Comparison of ENCODE assay signal across 11 cellular contexts in the genomic region with DNA sequence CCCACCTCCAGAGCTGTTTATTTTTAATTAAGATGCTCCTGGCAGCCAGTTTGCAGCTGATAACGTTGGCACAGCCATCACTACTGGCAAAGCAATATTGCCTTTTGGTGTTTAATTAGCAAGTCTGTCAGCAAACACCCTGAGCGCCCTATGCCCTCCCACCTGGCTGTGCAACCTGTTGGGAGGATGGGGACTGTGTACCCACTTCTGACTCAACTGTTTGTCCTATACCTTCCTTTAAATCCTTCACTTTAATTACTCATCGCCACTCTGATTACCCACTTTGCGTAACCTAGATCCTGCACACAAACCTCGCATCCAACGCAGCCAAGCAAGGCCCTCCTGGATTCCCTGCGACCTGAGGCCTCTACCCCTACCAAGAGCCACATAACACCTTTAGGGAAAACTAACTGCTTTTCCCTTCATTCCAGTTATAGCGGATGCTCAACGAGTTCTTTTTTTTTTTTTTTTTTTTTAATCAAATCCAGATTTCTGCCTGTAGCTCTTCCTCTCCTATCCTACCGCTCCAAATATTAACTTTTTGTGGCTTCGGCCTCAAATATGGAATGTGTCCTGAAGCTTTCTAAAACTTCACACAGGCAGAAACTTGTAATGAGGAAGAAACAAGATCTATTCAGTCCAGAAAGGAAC.
A peak's percentile ranks its signal among the peaks of the same experiment; 100 is the strongest.
DNase-seq lines count a peak whose midpoint lies in the region; ATAC-seq and TF ChIP-seq lines count a peak whose summit lies in the region.
"Had no signal": no experiment of that assay in that cellular context is flagged by ENCODE, and none has a peak within 500 bp of the region (broad histone marks: within the 10 kb centered on the region; RNA-seq: fewer than 3 reads in every experiment).

No MANE protein-coding gene starts in this region.

- no peaks in the 10 kb centered on the region for H3K9me3 ChIP-seq in thyroid gland
- H3K9me3 ChIP-seq in effector memory CD4-positive, alpha-beta T cell (ENCODE audit: control insufficient read depth, low read length) = no peaks in the 10 kb centered on the region

- ATAC-seq in activated CD8-positive, alpha-beta memory T cell treated with anti-CD3 and anti-CD28 coated beads, Interleukin-2, amount 10 ng/mL, durations not matched to agents 7 days and 5 days = no peak
- no peak for ATAC-seq in activated T-helper 17 cell treated with anti-CD3 and anti-CD28 coated beads, Interleukin-2, amount 50 U/mL, for 72 hours (replicated peaks)
- no peak for ATAC-seq in GM19397 (IDR thresholded peaks at IDR 0.05; ENCODE audit: unreplicated experiment)

- 81 to 84% methylated on average over 11 of the region's 11 CpGs for WGBS in thyroid gland, 2 donors

- no peak for TF ChIP-seq CTCF in thyroid gland (IDR thresholded peaks at IDR 0.05)

- no peaks in the 10 kb centered on the region for H3K9me3 Mint-ChIP-seq in activated CD8-positive, alpha-beta memory T cell treated with anti-CD3 and anti-CD28 coated beads, Interleukin-2, amount 10 ng/mL, durations not matched to agents 7 days and 5 days (ENCODE audit: low read depth)
- H3K9me3 Mint-ChIP-seq in activated T-helper 17 cell treated with anti-CD3 and anti-CD28 coated beads, Interleukin-2, amount 50 U/mL, for 72 hours = no peaks in the 10 kb centered on the region
- H3K9me3 Mint-ChIP-seq: naive B cell had no signal

- H3K4me1 ChIP-seq in thyroid gland = peaks cover 15 to 41% of the 10 kb centered on the region in 2 donors
- H3K4me1 ChIP-seq in effector memory CD4-positive, alpha-beta T cell (ENCODE audit: control insufficient read depth, insufficient read depth, low read length, poor library complexity, severe bottlenecking) = peaks cover 6% of the 10 kb centered on the region

- peak overlapping the region; percentile 52 for H3K27ac ChIP-seq in layer of hippocampus (ENCODE audit: low read depth, low read length)
- H3K27ac ChIP-seq in thyroid gland = peak overlapping the region; percentile 52 to 61 (median 53)
- H3K27ac ChIP-seq in effector memory CD4-positive, alpha-beta T cell (ENCODE audit: insufficient read depth, low read length, poor library complexity, severe bottlenecking) = no peak overlapping the region

- intact Hi-C loops in thyroid gland (cut with DNase I) = no loop called here

- DNase-seq in activated CD8-positive, alpha-beta memory T cell treated with anti-CD3 and anti-CD28 coated beads, Interleukin-2, amount 10 ng/mL, durations not matched to agents 7 days and 5 days = no peak
- DNase-seq in activated CD8-positive, alpha-beta memory T cell treated with anti-CD3 and anti-CD28 coated beads for 24 hours = no peak
- DNase-seq in thyroid gland = no peak
- no peak for DNase-seq in H4 (ENCODE audit: low spot score)
- DNase-seq in effector memory CD4-positive, alpha-beta T cell = no peak
- DNase-seq: AML-193; effector CD8-positive, alpha-beta T cell; naive B cell had no signal

- H3K36me3 ChIP-seq in thyroid gland = no peaks in the 10 kb centered on the region
- H3K36me3 ChIP-seq in effector memory CD4-positive, alpha-beta T cell (ENCODE audit: control insufficient read depth, insufficient read depth, low read length) = no peaks in the 10 kb centered on the region

- peaks cover 54% of the 10 kb centered on the region for H3K27me3 Mint-ChIP-seq in activated CD8-positive, alpha-beta memory T cell treated with anti-CD3 and anti-CD28 coated beads, Interleukin-2, amount 10 ng/mL, durations not matched to agents 7 days and 5 days
- no peaks in the 10 kb centered on the region for H3K27me3 Mint-ChIP-seq in activated T-helper 17 cell treated with anti-CD3 and anti-CD28 coated beads, Interleukin-2, amount 50 U/mL, for 72 hours
- H3K27me3 Mint-ChIP-seq: naive B cell had no signal

- no peaks in the 10 kb centered on the region for H3K36me3 Mint-ChIP-seq in activated CD8-positive, alpha-beta memory T cell treated with anti-CD3 and anti-CD28 coated beads, Interleukin-2, amount 10 ng/mL, durations not matched to agents 7 days and 5 days
- no peaks in the 10 kb centered on the region for H3K36me3 Mint-ChIP-seq in activated T-helper 17 cell treated with anti-CD3 and anti-CD28 coated beads, Interleukin-2, amount 50 U/mL, for 72 hours (ENCODE audit: low read depth)
- H3K36me3 Mint-ChIP-seq: naive B cell had no signal

- no peak overlapping the region for H3K4me3 ChIP-seq in thyroid gland (replicated peaks in 1 of 3)
- no peak overlapping the region for H3K4me3 ChIP-seq in effector memory CD4-positive, alpha-beta T cell (ENCODE audit: insufficient read depth, low read depth, low read length, poor library complexity, severe bottlenecking)

- peaks cover 22% of the 10 kb centered on the region for H3K4me1 Mint-ChIP-seq in activated CD8-positive, alpha-beta memory T cell treated with anti-CD3 and anti-CD28 coated beads, Interleukin-2, amount 10 ng/mL, durations not matched to agents 7 days and 5 days
- H3K4me1 Mint-ChIP-seq in activated T-helper 17 cell treated with anti-CD3 and anti-CD28 coated beads, Interleukin-2, amount 50 U/mL, for 72 hours = peaks cover 24% of the 10 kb centered on the region

- CTCF ChIA-PET in activated CD8-positive, alpha-beta memory T cell treated with anti-CD3 and anti-CD28 coated beads, Interleukin-2, amount 10 ng/mL, durations not matched to agents 7 days and 5 days (lab: Charles Lee) = interaction anchor here (1.8 to 2.4 kb wide), 2 partner anchors 14 to 310 kb away, joined by 7 to 12 read pairs; no protein-coding TSS in a partner anchor

- H3K27me3 ChIP-seq in layer of hippocampus (ENCODE audit: control insufficient read depth, insufficient read depth, low read length) (no peaks in the 10 kb centered on the region), thyroid gland (no peaks in the 10 kb centered on the region)
- H3K27me3 ChIP-seq in effector memory CD4-positive, alpha-beta T cell (replicated peaks; ENCODE audit: control insufficient read depth, insufficient read depth, low read length, poor library complexity, severe bottlenecking) = no peaks in the 10 kb centered on the region

- TF ChIP-seq POLR2A in thyroid gland (IDR thresholded peaks at IDR 0.05) = no peak

- no peak overlapping the region for H3K4me3 Mint-ChIP-seq in activated CD8-positive, alpha-beta memory T cell treated with anti-CD3 and anti-CD28 coated beads, Interleukin-2, amount 10 ng/mL, durations not matched to agents 7 days and 5 days
- peak overlapping the region; percentile 67 for H3K4me3 Mint-ChIP-seq in activated T-helper 17 cell treated with anti-CD3 and anti-CD28 coated beads, Interleukin-2, amount 50 U/mL, for 72 hours

- peak overlapping the region; percentile 9 for H3K27ac Mint-ChIP-seq in activated CD8-positive, alpha-beta memory T cell treated with anti-CD3 and anti-CD28 coated beads, Interleukin-2, amount 10 ng/mL, durations not matched to agents 7 days and 5 days
- H3K27ac Mint-ChIP-seq in activated T-helper 17 cell treated with anti-CD3 and anti-CD28 coated beads, Interleukin-2, amount 50 U/mL, for 72 hours = peak overlapping the region; percentile 93
